In the genomic region with DNA sequence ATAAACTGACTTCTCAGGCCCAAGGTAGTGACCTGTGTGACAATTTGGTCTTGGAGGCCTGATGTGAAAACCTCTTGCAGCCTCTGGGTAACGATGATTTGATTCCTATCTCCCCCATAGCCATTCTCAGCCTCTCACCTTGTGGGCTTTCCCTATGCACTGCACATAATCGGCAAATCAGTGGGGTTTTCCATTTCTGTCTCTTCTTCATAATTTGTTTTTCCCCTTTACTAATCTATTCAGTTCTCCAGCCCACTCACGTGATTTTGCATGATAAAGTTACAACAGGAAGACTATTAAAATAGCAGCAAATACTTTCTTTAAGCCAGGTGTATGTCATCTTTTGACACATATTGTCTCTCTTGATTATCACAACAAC, we compare ENCODE assay signal across 15 cellular contexts.
DNase-seq lines count a peak whose midpoint lies in the region; ATAC-seq and TF ChIP-seq lines count a peak whose summit lies in the region.
"Had no signal": no experiment of that assay in that cellular context is flagged by ENCODE, and none has a peak within 500 bp of the region (broad histone marks: within the 10 kb centered on the region; RNA-seq: fewer than 3 reads in every experiment).

No MANE protein-coding gene starts in this region.

- no peaks in the 10 kb centered on the region for H3K9me3 ChIP-seq in esophagus squamous epithelium
- H3K9me3 ChIP-seq in esophagus muscularis mucosa: no peaks in the 10 kb centered on the region
- H3K9me3 ChIP-seq: tibial nerve had no signal

- intact Hi-C loops in esophagus squamous epithelium (cut with DNase I) (no loop called here), esophagus muscularis mucosa (cut with DNase I) (no loop called here)

- ATAC-seq in GM18517 (IDR thresholded peaks at IDR 0.05; ENCODE audit: unreplicated experiment) (peak; percentile 40), GM21723 (IDR thresholded peaks at IDR 0.05; ENCODE audit: unreplicated experiment) (peak; percentile 62), HG03432 (IDR thresholded peaks at IDR 0.05; ENCODE audit: unreplicated experiment) (peak; percentile 53), foreskin keratinocyte (peak; percentile 13)
- ATAC-seq: left colon; natural killer cell treated with Interleukin-12 subunit alpha and Interleukin-12 subunit beta and Interleukin-15 and Interleukin-18, amount 100 ng/mL, for 72 hours had no signal

- no peak for TF ChIP-seq POLR2A in esophagus squamous epithelium (IDR thresholded peaks at IDR 0.05)
- TF ChIP-seq POLR2A in esophagus muscularis mucosa (IDR thresholded peaks at IDR 0.05; ENCODE audit: low read depth): no peak

- TF ChIP-seq EP300 in esophagus muscularis mucosa (IDR thresholded peaks at IDR 0.05): no peak

- H3K4me1 ChIP-seq in foreskin keratinocyte: peaks cover 59% of the 10 kb centered on the region
- peaks cover 0 to 21% (median 1%) of the 10 kb centered on the region in 3 donors for H3K4me1 ChIP-seq in esophagus squamous epithelium
- no peaks in the 10 kb centered on the region for H3K4me1 ChIP-seq in esophagus muscularis mucosa
- H3K4me1 ChIP-seq: tibial nerve had no signal

- H3K27me3 ChIP-seq in foreskin keratinocyte (no peaks in the 10 kb centered on the region), esophagus squamous epithelium (no peaks in the 10 kb centered on the region), esophagus muscularis mucosa (no peaks in the 10 kb centered on the region)
- H3K27me3 ChIP-seq: tibial nerve had no signal

- DNase-seq in foreskin keratinocyte: no peak
- no peak for DNase-seq in esophagus squamous epithelium (lab: John Stamatoyannopoulos, UW)
- no peak for DNase-seq in activated CD8-positive, alpha-beta memory T cell treated with anti-CD3 and anti-CD28 coated beads, Interleukin-2, amount 50 U/mL, for 4 hours
- DNase-seq in esophagus muscularis mucosa (ENCODE audit: extremely low spot score): no peak
- DNase-seq in T-helper 1 cell: no peak
- DNase-seq: amygdala, dorsolateral prefrontal cortex, left colon, NCI-H510A treated with DMSO at 0.1 percent for 48 hours, small intestine had no signal

- H3K27ac ChIP-seq in foreskin keratinocyte: peak overlapping the region; percentile 38
- H3K27ac ChIP-seq in esophagus squamous epithelium: no peak overlapping the region
- H3K27ac ChIP-seq in esophagus muscularis mucosa (replicated peaks in 1 of 4): no peak overlapping the region
- H3K27ac ChIP-seq: dorsolateral prefrontal cortex, tibial nerve had no signal

- H3K4me3 ChIP-seq in esophagus squamous epithelium (no peak overlapping the region), esophagus muscularis mucosa (no peak overlapping the region)
- H3K4me3 ChIP-seq: dorsolateral prefrontal cortex, tibial nerve had no signal

- H3K36me3 ChIP-seq in esophagus squamous epithelium (no peaks in the 10 kb centered on the region), esophagus muscularis mucosa (no peaks in the 10 kb centered on the region)
- H3K36me3 ChIP-seq: tibial nerve had no signal

- 45 to 56% methylated on average over 3 of the region's 3 CpGs for WGBS in esophagus squamous epithelium, 2 donors
- 65% methylated on average over 3 of the region's 3 CpGs for WGBS in esophagus muscularis mucosa

- TF ChIP-seq CTCF in foreskin keratinocyte (conservative IDR thresholded peaks at IDR 0.05) (no peak), esophagus squamous epithelium (IDR thresholded peaks at IDR 0.05) (no peak), esophagus muscularis mucosa (IDR thresholded peaks at IDR 0.05) (no peak)
